Comparison of ENCODE assay signal across 9 cellular contexts in the genomic region with DNA sequence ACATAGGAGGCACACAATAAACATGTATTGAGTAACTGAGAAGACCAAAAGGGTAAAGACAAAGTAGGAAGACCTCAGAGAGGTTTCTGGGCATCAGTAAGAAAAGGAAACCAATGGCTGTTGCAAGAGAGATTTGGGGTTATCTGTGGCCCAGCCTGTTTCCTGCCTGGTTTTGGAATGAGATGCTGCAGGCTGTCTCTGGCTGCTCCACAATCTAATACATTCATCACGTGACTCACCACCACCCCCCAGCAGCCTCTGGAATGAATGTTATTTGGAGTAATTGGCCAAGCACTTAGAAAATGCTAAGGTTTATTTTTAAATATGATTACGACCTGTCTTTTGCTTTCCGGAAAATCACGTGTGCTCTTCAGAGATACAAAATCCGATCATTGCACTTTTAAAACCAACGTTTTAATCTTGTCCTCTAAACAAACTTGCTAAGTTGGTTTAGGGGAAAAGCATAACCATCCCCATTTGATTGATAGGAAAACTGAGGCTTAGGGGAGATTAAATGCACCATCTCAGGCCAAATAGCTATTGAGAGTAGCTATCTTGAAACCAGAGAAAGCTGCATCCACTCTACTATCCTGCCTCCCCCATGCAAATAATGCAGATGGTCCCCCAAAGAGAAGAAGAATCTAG.
DNase-seq lines count a peak whose midpoint lies in the region; ATAC-seq lines count a peak whose summit lies in the region.
"Had no signal": no experiment of that assay in that cellular context is flagged by ENCODE, and none has a peak within 500 bp of the region (broad histone marks: within the 10 kb centered on the region; RNA-seq: fewer than 3 reads in every experiment).

No MANE protein-coding gene starts in this region.

- no peak overlapping the region for H3K27ac ChIP-seq in right cardiac atrium (ENCODE audit: low read length)

- H3K27me3 ChIP-seq in right cardiac atrium (ENCODE audit: control insufficient read depth, insufficient read depth): no peaks in the 10 kb centered on the region

- no peaks in the 10 kb centered on the region for H3K9me3 ChIP-seq in right cardiac atrium (ENCODE audit: control insufficient read depth, low read length)

- intact Hi-C loops in right cardiac atrium (cut with DNase I): loop anchor here in 1 of 4 donors (10.0 kb wide), 1 partner anchor 250 kb away; no protein-coding TSS in a partner anchor

- no peaks in the 10 kb centered on the region for H3K4me1 ChIP-seq in right cardiac atrium (ENCODE audit: control insufficient read depth, insufficient read depth, low read length)

- 20% methylated on average over 6 of the region's 6 CpGs for WGBS in right cardiac atrium

- DNase-seq in stimulated activated CD4-positive, alpha-beta T cell treated with anti-CD3 and anti-CD28 coated beads, Interleukin-1b, Interleukin-23, amount 100 ng/mL, for 48 hours: peak; percentile 22
- DNase-seq in stimulated activated CD4-positive, alpha-beta T cell treated with anti-CD3 and anti-CD28 coated beads, Interleukin-2, amount 100 ng/mL, for 24 hours: no peak
- DNase-seq in UCSD-AML1 (lab: John Stamatoyannopoulos, UW; ENCODE audit: unreplicated experiment): peak; percentile 35
- DNase-seq in right cardiac atrium: peak in 1 of 3 donors; percentile 56
- DNase-seq: cerebellar nuclear complex had no signal

- peak; percentile 79 to 84 for ATAC-seq in right cardiac atrium
- ATAC-seq in GM18517 (IDR thresholded peaks at IDR 0.05; ENCODE audit: unreplicated experiment): no peak
- no peak for ATAC-seq in HG02852 (IDR thresholded peaks at IDR 0.05; ENCODE audit: unreplicated experiment)
- ATAC-seq in GM18861 (IDR thresholded peaks at IDR 0.05; ENCODE audit: unreplicated experiment): no peak
- ATAC-seq in HG03460 (IDR thresholded peaks at IDR 0.05; ENCODE audit: unreplicated experiment): no peak

- H3K4me3 ChIP-seq in right cardiac atrium (ENCODE audit: low read length): no peak overlapping the region

Comparison
In these comparisons a context has a peak if more than half of its experiments do, and no peak if none do; other contexts are left out.
1. DNase-seq: peak in stimulated activated CD4-positive, alpha-beta T cell treated with anti-CD3 and anti-CD28 coated beads, Interleukin-1b, Interleukin-23, amount 100 ng/mL, for 48 hours (single experiment) and UCSD-AML1 (single experiment); none in stimulated activated CD4-positive, alpha-beta T cell treated with anti-CD3 and anti-CD28 coated beads, Interleukin-2, amount 100 ng/mL, for 24 hours (0 of 2).
2. ATAC-seq: peak in right cardiac atrium (2 of 2); none in GM18517 (single experiment), HG02852 (single experiment), GM18861 (single experiment) and HG03460 (single experiment).